In genomic region chr1:80155371-80155770, GRCh38 we compare ENCODE assay signal across 14 cellular contexts.
DNase-seq lines count a peak whose midpoint lies in the region; ATAC-seq and TF ChIP-seq lines count a peak whose summit lies in the region.
"Had no signal": no experiment of that assay in that cellular context is flagged by ENCODE, and none has a peak within 500 bp of the region (broad histone marks: within the 10 kb centered on the region; RNA-seq: fewer than 3 reads in every experiment).

No MANE protein-coding gene starts in this region.

- intact Hi-C loops in MCF 10A (cut with micrococcal nuclease) = no loop called here
- intact Hi-C loops in breast epithelium (cut with DNase I; ENCODE audit: low total_unique reads) = no loop called here
- intact Hi-C loops in activated T-helper 1 cell treated with anti-CD3 and anti-CD28 coated beads, Interleukin-12 subunit alpha, Interleukin-12 subunit beta, Interleukin-2, Interleukin-4 antibody, amounts not matched to agents 30 ng/mL and 10 ng/mL and 1 ng/mL, durations not matched to agents 14 hours and 24 hours and 36 hours (cut with micrococcal nuclease) = no loop called here
- intact Hi-C loops in activated CD4-positive, alpha-beta T cell treated with anti-CD3 and anti-CD28 coated beads for 36 hours (cut with DNase I, micrococcal nuclease) = no loop called here

- H3K36me3 ChIP-seq in breast epithelium = no peaks in the 10 kb centered on the region
- H3K36me3 ChIP-seq: tibial nerve had no signal

- H3K4me1 Mint-ChIP-seq in MCF 10A (ENCODE audit: insufficient read depth, unreplicated experiment) = peaks cover 14% of the 10 kb centered on the region
- H3K4me1 Mint-ChIP-seq in activated T-helper 1 cell treated with anti-CD3 and anti-CD28 coated beads, Interleukin-12 subunit alpha, Interleukin-12 subunit beta, Interleukin-2, Interleukin-4 antibody, amounts not matched to agents 30 ng/mL and 10 ng/mL and 1 ng/mL, durations not matched to agents 14 hours and 24 hours and 36 hours (ENCODE audit: low read depth) = no peaks in the 10 kb centered on the region
- H3K4me1 Mint-ChIP-seq in activated CD4-positive, alpha-beta T cell treated with anti-CD3 and anti-CD28 coated beads for 36 hours = no peaks in the 10 kb centered on the region

- TF ChIP-seq CTCF in MCF 10A (IDR thresholded peaks at IDR 0.05; ENCODE audit: unreplicated experiment) (peak; percentile 17), breast epithelium (IDR thresholded peaks at IDR 0.05) (no peak), foreskin keratinocyte (conservative IDR thresholded peaks at IDR 0.05) (peak; percentile 31)

- H3K4me1 ChIP-seq in breast epithelium (no peaks in the 10 kb centered on the region), foreskin keratinocyte (no peaks in the 10 kb centered on the region)
- H3K4me1 ChIP-seq: tibial nerve had no signal

- H3K27ac ChIP-seq in breast epithelium (no peak overlapping the region), foreskin keratinocyte (no peak overlapping the region)
- H3K27ac ChIP-seq: tibial nerve had no signal

- DNase-seq in MCF 10A (ENCODE audit: unreplicated experiment) (peak; percentile 34), breast epithelium (ENCODE audit: low spot score in 2 of 2) (no peak), SK-N-DZ (ENCODE audit: low spot score) (peak; percentile 3), foreskin keratinocyte (no peak), foreskin melanocyte (no peak)
- no peak for DNase-seq in activated T-helper 1 cell treated with anti-CD3 and anti-CD28 coated beads, Interleukin-12 subunit alpha, Interleukin-12 subunit beta, Interleukin-2, Interleukin-4 antibody, amounts not matched to agents 30 ng/mL and 10 ng/mL and 1 ng/mL, durations not matched to agents 14 hours and 24 hours and 36 hours (ENCODE audit: low spot score)
- DNase-seq in activated CD4-positive, alpha-beta T cell treated with anti-CD3 and anti-CD28 coated beads for 36 hours = no peak
- DNase-seq: caudate nucleus, DMS79 treated with DMSO at 0.1 percent for 48 hours, kidney, NCI-H1092 treated with DMSO at 0.1 percent for 48 hours, NCI-H510A had no signal

- no TSS peak for BruUV-seq in MCF 10A (replicated peaks; lab: Mats Ljungman, UMichigan)

- no peaks in the 10 kb centered on the region for H3K36me3 Mint-ChIP-seq in MCF 10A (ENCODE audit: insufficient read depth, unreplicated experiment)
- H3K36me3 Mint-ChIP-seq in activated T-helper 1 cell treated with anti-CD3 and anti-CD28 coated beads, Interleukin-12 subunit alpha, Interleukin-12 subunit beta, Interleukin-2, Interleukin-4 antibody, amounts not matched to agents 30 ng/mL and 10 ng/mL and 1 ng/mL, durations not matched to agents 14 hours and 24 hours and 36 hours (ENCODE audit: low read depth) = no peaks in the 10 kb centered on the region
- H3K36me3 Mint-ChIP-seq in activated CD4-positive, alpha-beta T cell treated with anti-CD3 and anti-CD28 coated beads for 36 hours (ENCODE audit: low read depth) = peaks cover 2% of the 10 kb centered on the region

- H3K9me3 Mint-ChIP-seq in MCF 10A (ENCODE audit: unreplicated experiment) = peaks cover 7% of the 10 kb centered on the region
- peaks cover 25% of the 10 kb centered on the region for H3K9me3 Mint-ChIP-seq in activated T-helper 1 cell treated with anti-CD3 and anti-CD28 coated beads, Interleukin-12 subunit alpha, Interleukin-12 subunit beta, Interleukin-2, Interleukin-4 antibody, amounts not matched to agents 30 ng/mL and 10 ng/mL and 1 ng/mL, durations not matched to agents 14 hours and 24 hours and 36 hours
- H3K9me3 Mint-ChIP-seq in activated CD4-positive, alpha-beta T cell treated with anti-CD3 and anti-CD28 coated beads for 36 hours (ENCODE audit: low read depth) = peaks cover 14% of the 10 kb centered on the region

- CTCF ChIA-PET in MCF 10A (lab: Yijun Ruan, JAX) = interaction anchor here (0.5 to 1.1 kb wide), 3 partner anchors 16 to 1189 kb away, joined by 3 to 4 read pairs (median 3); no protein-coding TSS in a partner anchor
- CTCF ChIA-PET in activated CD4-positive, alpha-beta T cell treated with anti-CD3 and anti-CD28 coated beads for 36 hours (lab: Charles Lee) = no interaction called here

- no peaks in the 10 kb centered on the region for H3K27me3 Mint-ChIP-seq in MCF 10A (ENCODE audit: insufficient read depth, unreplicated experiment)
- H3K27me3 Mint-ChIP-seq in activated T-helper 1 cell treated with anti-CD3 and anti-CD28 coated beads, Interleukin-12 subunit alpha, Interleukin-12 subunit beta, Interleukin-2, Interleukin-4 antibody, amounts not matched to agents 30 ng/mL and 10 ng/mL and 1 ng/mL, durations not matched to agents 14 hours and 24 hours and 36 hours (ENCODE audit: insufficient read depth) = no peaks in the 10 kb centered on the region
- H3K27me3 Mint-ChIP-seq in activated CD4-positive, alpha-beta T cell treated with anti-CD3 and anti-CD28 coated beads for 36 hours = no peaks in the 10 kb centered on the region

- TF ChIP-seq POLR2A in breast epithelium (IDR thresholded peaks at IDR 0.05) = no peak

- POLR2A ChIA-PET in MCF 10A (lab: Yijun Ruan, JAX) = no interaction called here
- POLR2A ChIA-PET in activated CD4-positive, alpha-beta T cell treated with anti-CD3 and anti-CD28 coated beads for 36 hours (lab: Charles Lee) = no interaction called here

- H3K27me3 ChIP-seq in breast epithelium = no peaks in the 10 kb centered on the region
- no peaks in the 10 kb centered on the region for H3K27me3 ChIP-seq in foreskin keratinocyte
- H3K27me3 ChIP-seq: tibial nerve had no signal

- ATAC-seq in foreskin keratinocyte = no peak
- ATAC-seq in activated CD4-positive, alpha-beta T cell treated with anti-CD3 and anti-CD28 coated beads for 36 hours = no peak
- no peak for ATAC-seq in HG02973 (IDR thresholded peaks at IDR 0.05; ENCODE audit: unreplicated experiment)

- no peak overlapping the region for H3K4me3 Mint-ChIP-seq in MCF 10A (ENCODE audit: unreplicated experiment)
- H3K4me3 Mint-ChIP-seq in activated T-helper 1 cell treated with anti-CD3 and anti-CD28 coated beads, Interleukin-12 subunit alpha, Interleukin-12 subunit beta, Interleukin-2, Interleukin-4 antibody, amounts not matched to agents 30 ng/mL and 10 ng/mL and 1 ng/mL, durations not matched to agents 14 hours and 24 hours and 36 hours = no peak overlapping the region
- no peak overlapping the region for H3K4me3 Mint-ChIP-seq in activated CD4-positive, alpha-beta T cell treated with anti-CD3 and anti-CD28 coated beads for 36 hours

- peaks cover 0 to 7% of the 10 kb centered on the region in 2 donors for H3K9me3 ChIP-seq in breast epithelium
- H3K9me3 ChIP-seq: tibial nerve had no signal

- H3K27ac Mint-ChIP-seq in MCF 10A (ENCODE audit: low read depth, unreplicated experiment) = peak overlapping the region; percentile 4
- H3K27ac Mint-ChIP-seq in activated T-helper 1 cell treated with anti-CD3 and anti-CD28 coated beads, Interleukin-12 subunit alpha, Interleukin-12 subunit beta, Interleukin-2, Interleukin-4 antibody, amounts not matched to agents 30 ng/mL and 10 ng/mL and 1 ng/mL, durations not matched to agents 14 hours and 24 hours and 36 hours = no peak overlapping the region
- no peak overlapping the region for H3K27ac Mint-ChIP-seq in activated CD4-positive, alpha-beta T cell treated with anti-CD3 and anti-CD28 coated beads for 36 hours

- no peak overlapping the region for H3K4me3 ChIP-seq in breast epithelium
- H3K4me3 ChIP-seq: tibial nerve had no signal

Comparison
In these comparisons a context has a peak if more than half of its experiments do, and no peak if none do; other contexts are left out.
1. DNase-seq: peak in MCF 10A (single experiment) and SK-N-DZ (single experiment); none in breast epithelium (0 of 2), foreskin keratinocyte (0 of 2), foreskin melanocyte (single experiment), activated T-helper 1 cell treated with anti-CD3 and anti-CD28 coated beads, Interleukin-12 subunit alpha, Interleukin-12 subunit beta, Interleukin-2, Interleukin-4 antibody, amounts not matched to agents 30 ng/mL and 10 ng/mL and 1 ng/mL, durations not matched to agents 14 hours and 24 hours and 36 hours (single experiment) and activated CD4-positive, alpha-beta T cell treated with anti-CD3 and anti-CD28 coated beads for 36 hours (single experiment).
2. CTCF ChIP-seq: peak in MCF 10A (single experiment) and foreskin keratinocyte (single experiment); none in breast epithelium (0 of 3).